Comparison of ENCODE assay signal across 8 cellular contexts in genomic region chr1:58779837-58780585, GRCh38. TPM values are rescaled to one million over a fixed set of nuclear protein-coding genes. Genes with fewer than 3 reads are reported as not detected.
DNase-seq lines count a peak whose midpoint lies in the region; TF ChIP-seq lines count a peak whose summit lies in the region.

No MANE protein-coding gene starts in this region.

- peaks cover 10 to 26% (median 14%) of the 10 kb centered on the region in 10 experiments; a peak in 18 of 20 replicates for H3K4me1 ChIP-seq in BLaER1 treated with 17β-estradiol and CSF1 and Interleukin-3, amounts not matched to agents 10 nM and 100 nM
- H3K4me1 ChIP-seq in Loucy (ENCODE audit: insufficient read depth, low read length, poor library complexity, severe bottlenecking) (peaks cover 20% of the 10 kb centered on the region), rectal smooth muscle tissue (ENCODE audit: control insufficient read depth, insufficient read depth, low read length) (no peaks in the 10 kb centered on the region)

- H4K20me1 ChIP-seq in BLaER1 treated with 17β-estradiol and CSF1 and Interleukin-3, amounts not matched to agents 10 nM and 100 nM: peaks cover 23 to 45% (median 39%) of the 10 kb centered on the region in 11 experiments; a peak in 19 of 22 replicates
- peaks cover 6% of the 10 kb centered on the region for H4K20me1 ChIP-seq in Loucy (ENCODE audit: insufficient read depth, low read length, poor library complexity, severe bottlenecking)

- no peak overlapping the region for H3K27ac ChIP-seq in BLaER1 treated with 17β-estradiol and CSF1 and Interleukin-3, amounts not matched to agents 10 nM and 100 nM
- H3K27ac ChIP-seq in VCaP (peak overlapping the region; percentile 99), rectal smooth muscle tissue (ENCODE audit: low read depth, low read length) (peak overlapping the region; percentile 67)

- H3K27me3 ChIP-seq in BLaER1 treated with 17β-estradiol and CSF1 and Interleukin-3, amounts not matched to agents 10 nM and 100 nM: peaks cover 0 to 5% (median 0%) of the 10 kb centered on the region in 11 experiments; a peak in 2 of 22 replicates
- H3K27me3 ChIP-seq in Loucy (ENCODE audit: insufficient read depth, low read length, poor library complexity, severe bottlenecking) (no peaks in the 10 kb centered on the region), rectal smooth muscle tissue (ENCODE audit: control insufficient read depth, insufficient read depth, low read length) (no peaks in the 10 kb centered on the region)

- DNase-seq in fibroblast of villous mesenchyme (ENCODE audit: low read depth) (peak; percentile 80), GDM1 (lab: John Stamatoyannopoulos, UW) (no peak), iPS-NIHi7 (ENCODE audit: extremely low spot score) (no peak)
- no peak for DNase-seq in stimulated activated CD4-positive, alpha-beta T cell treated with anti-CD3 and anti-CD28 coated beads, Interleukin-2, amount 100 ng/mL, for 24 hours

- H3K4me3 ChIP-seq in BLaER1 treated with 17β-estradiol and CSF1 and Interleukin-3, amounts not matched to agents 10 nM and 100 nM: peak overlapping the region in 3 of 10 experiments; percentile 96 to 99 (median 98); a peak in 5 of 20 replicates
- H3K4me3 ChIP-seq in Loucy (ENCODE audit: low read length, poor library complexity, severe bottlenecking) (peak overlapping the region; percentile 83), fibroblast of villous mesenchyme (ENCODE audit: low read depth, low read length) (peak overlapping the region; percentile 97), rectal smooth muscle tissue (ENCODE audit: low read length) (peak overlapping the region; percentile 90)

- H3K36me3 ChIP-seq in BLaER1 treated with 17β-estradiol and CSF1 and Interleukin-3, amounts not matched to agents 10 nM and 100 nM: peaks cover 0 to 25% (median 0%) of the 10 kb centered on the region in 11 experiments; a peak in 7 of 22 replicates
- H3K36me3 ChIP-seq in Loucy (ENCODE audit: insufficient read depth, low read length) (no peaks in the 10 kb centered on the region), rectal smooth muscle tissue (ENCODE audit: control insufficient read depth, insufficient read depth, low read length) (peaks cover 11% of the 10 kb centered on the region)

- no peak overlapping the region for H2AFZ ChIP-seq in Loucy (ENCODE audit: low read length)

- H3K4me2 ChIP-seq in BLaER1 treated with 17β-estradiol and CSF1 and Interleukin-3, amounts not matched to agents 10 nM and 100 nM: peak overlapping the region in 7 of 11 experiments; percentile 81 to 98 (median 94); a peak in 12 of 22 replicates
- peak overlapping the region; percentile 80 for H3K4me2 ChIP-seq in Loucy (ENCODE audit: low read depth, low read length, poor library complexity, severe bottlenecking)

- no peaks in the 10 kb centered on the region for H3K9me3 ChIP-seq in BLaER1 treated with 17β-estradiol and CSF1 and Interleukin-3, amounts not matched to agents 10 nM and 100 nM (replicated peaks in 1 of 11)
- no peaks in the 10 kb centered on the region for H3K9me3 ChIP-seq in Loucy (ENCODE audit: insufficient read depth, low read depth, low read length)

- H3K9ac ChIP-seq in BLaER1 treated with 17β-estradiol and CSF1 and Interleukin-3, amounts not matched to agents 10 nM and 100 nM: peak overlapping the region in 3 of 11 experiments; percentile 99 to 100 (median 100); a peak in 5 of 22 replicates
- H3K9ac ChIP-seq in Loucy (ENCODE audit: low read depth, low read length, poor library complexity, severe bottlenecking) (peak overlapping the region; percentile 88), rectal smooth muscle tissue (ENCODE audit: low read length) (no peak overlapping the region)

- TF ChIP-seq CTCF in Loucy (conservative IDR thresholded peaks at IDR 0.05; ENCODE audit: low read length): no peak
- no peak for TF ChIP-seq CTCF in VCaP (conservative IDR thresholded peaks at IDR 0.05)
- TF ChIP-seq CTCF in fibroblast of villous mesenchyme (IDR thresholded peaks at IDR 0.05; ENCODE audit: insufficient read depth, low read depth, low read length): no peak

- H3F3A ChIP-seq in Loucy (ENCODE audit: low read depth): no peaks in the 10 kb centered on the region

- peaks cover 41% of the 10 kb centered on the region for H3K79me2 ChIP-seq in Loucy (ENCODE audit: insufficient read depth, low read length)

- no peaks in the 10 kb centered on the region for H3K9me2 ChIP-seq in Loucy (replicated peaks; ENCODE audit: low read depth, low read length)

RNA-seq across cellular contexts. Expression of gene JUN, which starts 3.8 kb away (rescaled TPM):
- 71.2 and 84.6 TPM in 2 replicates for total RNA-seq in fibroblast of villous mesenchyme

Comparison
In these comparisons a context has a peak if more than half of its experiments do, and no peak if none do; other contexts are left out.
1. H3K27ac ChIP-seq: peak in VCaP (single experiment) and rectal smooth muscle tissue (single experiment); none in BLaER1 treated with 17β-estradiol and CSF1 and Interleukin-3, amounts not matched to agents 10 nM and 100 nM (0 of 11).